Comparison of ENCODE assay signal across 8 cellular contexts in the genomic region with DNA sequence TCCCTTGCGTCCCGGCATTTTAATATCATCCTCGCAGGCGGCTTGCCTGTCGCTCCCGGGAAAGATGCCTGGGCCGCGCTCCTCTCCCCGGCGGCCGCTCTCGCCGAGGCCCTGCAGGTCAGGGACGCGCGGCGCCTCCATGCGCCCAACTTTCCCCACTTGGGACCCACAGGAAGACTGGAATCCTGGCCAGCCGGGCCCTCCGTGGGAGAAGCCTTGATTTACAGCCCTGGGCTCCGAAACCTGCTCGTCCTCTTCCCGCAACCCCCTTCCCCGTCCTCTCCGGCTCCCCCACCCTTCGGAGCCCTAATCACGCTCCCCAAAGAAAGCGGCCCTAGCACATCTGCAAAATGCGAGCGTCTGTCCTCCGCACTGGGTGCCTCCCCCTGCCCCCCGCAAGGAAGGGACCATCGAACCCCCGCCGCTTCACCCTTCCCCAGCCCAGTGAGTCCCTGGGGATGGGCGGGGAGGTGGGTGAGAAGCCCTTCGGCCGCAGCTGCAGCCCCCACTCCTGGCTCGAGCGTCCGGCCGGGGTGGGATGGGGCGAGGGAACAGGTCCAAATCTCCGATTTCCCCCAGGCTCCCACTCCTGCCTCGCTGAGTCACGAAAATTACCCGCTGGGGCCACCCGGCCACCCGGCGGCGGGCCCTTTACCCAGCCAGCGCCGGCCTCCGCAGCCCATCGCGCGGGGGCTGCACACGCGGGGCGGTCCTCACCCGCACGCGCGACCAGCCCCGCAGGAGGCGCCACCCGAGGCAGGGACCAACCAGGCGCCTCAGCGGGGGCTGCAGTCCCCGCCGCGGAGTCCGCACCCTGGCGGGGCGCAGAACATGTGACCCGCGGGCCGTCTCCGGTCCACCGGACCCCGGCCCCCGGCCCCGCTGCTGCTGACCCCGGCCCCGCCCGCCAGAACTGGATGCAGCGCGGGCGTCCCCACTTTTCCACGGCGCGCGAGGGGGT. TPM values are rescaled to one million over a fixed set of nuclear protein-coding genes. Genes with fewer than 3 reads are reported as not detected.
A peak's percentile ranks its signal among the peaks of the same experiment; 100 is the strongest.
DNase-seq lines count a peak whose midpoint lies in the region; ATAC-seq, FAIRE-seq and TF ChIP-seq lines count a peak whose summit lies in the region.

No MANE protein-coding gene starts in this region.

- no peaks in the 10 kb centered on the region for H3K9me3 Mint-ChIP-seq in dendritic cell treated with granulocyte-macrophage colony-stimulating factor and Interleukin-4, amounts not matched to agents 40 ng/mL and 50 ng/mL, for 4 days
- no peaks in the 10 kb centered on the region for H3K9me3 Mint-ChIP-seq in mesothelial cell of epicardium

- no peaks in the 10 kb centered on the region for H3K9me3 ChIP-seq in aorta (ENCODE audit: control insufficient read depth, low read length)

- 1% methylated on average over 82 to 93 of the region's 93 CpGs for WGBS in aorta, 2 donors

- peak; percentile 6 for DNase-seq in stimulated activated CD4-positive, alpha-beta T cell treated with anti-CD3 and anti-CD28 coated beads, Interleukin-4, amount 100 ng/mL, for 1 hour
- no peak for DNase-seq in stimulated activated CD4-positive, alpha-beta T cell treated with anti-CD3 and anti-CD28 coated beads, Interleukin-1b, Interleukin-23, amount 100 ng/mL, for 48 hours
- no peak for DNase-seq in HL-60 (ENCODE audit: low read depth in 1 of 2, low spot score in 1 of 2)
- DNase-seq in mesothelial cell of epicardium (ENCODE audit: low spot score in 2 of 2, unreplicated experiment in 2 of 2) = peak in 1 of 2 experiments; percentile 49
- DNase-seq in aorta = peak in 1 of 2 donors; percentile 59
- no peak for DNase-seq in GM12892 (ENCODE audit: insufficient read length)
- no peak for DNase-seq in T-helper 1 cell

- H3K27me3 ChIP-seq in HL-60 (ENCODE audit: insufficient read depth, poor library complexity, severe bottlenecking) = peaks cover 17% of the 10 kb centered on the region
- H3K27me3 ChIP-seq in aorta (ENCODE audit: control insufficient read depth in 1 of 2, insufficient read depth in 2 of 2, low read length in 1 of 2) = no peaks in the 10 kb centered on the region

- H3K4me3 Mint-ChIP-seq in dendritic cell treated with granulocyte-macrophage colony-stimulating factor and Interleukin-4, amounts not matched to agents 40 ng/mL and 50 ng/mL, for 4 days = peak overlapping the region; percentile 18
- peak overlapping the region; percentile 75 for H3K4me3 Mint-ChIP-seq in mesothelial cell of epicardium

- no peaks in the 10 kb centered on the region for H3K36me3 Mint-ChIP-seq in dendritic cell treated with granulocyte-macrophage colony-stimulating factor and Interleukin-4, amounts not matched to agents 40 ng/mL and 50 ng/mL, for 4 days (ENCODE audit: low read depth)
- H3K36me3 Mint-ChIP-seq in mesothelial cell of epicardium = no peaks in the 10 kb centered on the region

- TF ChIP-seq CTCF in HL-60 (IDR thresholded peaks at IDR 0.05; ENCODE audit: insufficient read depth, low read length) (no peak), mesothelial cell of epicardium (IDR thresholded peaks at IDR 0.05; ENCODE audit: unreplicated experiment) (no peak)

- no peak overlapping the region for H3K27ac Mint-ChIP-seq in dendritic cell treated with granulocyte-macrophage colony-stimulating factor and Interleukin-4, amounts not matched to agents 40 ng/mL and 50 ng/mL, for 4 days
- no peak overlapping the region for H3K27ac Mint-ChIP-seq in mesothelial cell of epicardium

- H3K4me1 ChIP-seq in aorta (ENCODE audit: control insufficient read depth in 1 of 2, insufficient read depth in 2 of 2, low read length in 2 of 2) = no peaks in the 10 kb centered on the region

- peaks cover 12% of the 10 kb centered on the region for H3K4me1 Mint-ChIP-seq in dendritic cell treated with granulocyte-macrophage colony-stimulating factor and Interleukin-4, amounts not matched to agents 40 ng/mL and 50 ng/mL, for 4 days (ENCODE audit: low read depth)
- H3K4me1 Mint-ChIP-seq in mesothelial cell of epicardium = peaks cover 4% of the 10 kb centered on the region

- ATAC-seq in aorta (ENCODE audit: low FRiP score) = peak; percentile 16

- H3K36me3 ChIP-seq in aorta (ENCODE audit: control insufficient read depth in 1 of 2, insufficient read depth in 2 of 2, low read length in 1 of 2) = no peaks in the 10 kb centered on the region

- H3K27me3 Mint-ChIP-seq in dendritic cell treated with granulocyte-macrophage colony-stimulating factor and Interleukin-4, amounts not matched to agents 40 ng/mL and 50 ng/mL, for 4 days = peaks cover 82% of the 10 kb centered on the region
- H3K27me3 Mint-ChIP-seq in mesothelial cell of epicardium (ENCODE audit: low read depth) = peaks cover 77% of the 10 kb centered on the region

- no peak overlapping the region for H3K27ac ChIP-seq in HL-60 (replicated peaks)
- peak overlapping the region; percentile 8 to 81 for H3K27ac ChIP-seq in aorta (ENCODE audit: low read depth in 1 of 2, low read length in 2 of 2)

- TF ChIP-seq POLR2A in GM12892 (IDR thresholded peaks at IDR 0.05; ENCODE audit: low read depth, low read length) = no peak

- H3K4me3 ChIP-seq in HL-60 (replicated peaks; ENCODE audit: insufficient read depth, low read length) (peak overlapping the region; percentile 32), aorta (ENCODE audit: low read length in 2 of 2) (peak overlapping the region; percentile 77 to 90)

- intact Hi-C loops in dendritic cell treated with granulocyte-macrophage colony-stimulating factor and Interleukin-4, amounts not matched to agents 40 ng/mL and 50 ng/mL, for 4 days (cut with micrococcal nuclease) = no loop called here
- intact Hi-C loops in aorta (cut with DNase I) = loop anchor here in 1 of 2 donors (5.0 kb wide), 1 partner anchor 46 kb away; no protein-coding TSS in a partner anchor

- FAIRE-seq in GM12892 (lab: Jason Lieb, UNC) = no peak

RNA-seq across cellular contexts. Expression of a gene that starts 0.7 kb away (rescaled TPM):
- 10.7 to 13.7 TPM (median 11.8 TPM) in 3 replicates for total RNA-seq in mesothelial cell of epicardium
- total RNA-seq in aorta = 10 to 100 TPM; 15.3 to 25.7 TPM
- polyA plus RNA-seq in aorta = 1 to 10 TPM; 2.3 to 5.2 TPM
- polyA plus RNA-seq in GM12892 (2012; ENCODE audit: missing spikeins) = 2.6 TPM
